21 cellular contexts compared by ENCODE assay signal in genomic region chr10:16527452-16527851, GRCh38. TPM values are rescaled to one million over a fixed set of nuclear protein-coding genes. Genes with fewer than 3 reads are reported as not detected.
"Had no signal": no experiment of that assay in that cellular context is flagged by ENCODE, and none has a peak within 500 bp of the region (broad histone marks: within the 10 kb centered on the region; RNA-seq: fewer than 3 reads in every experiment).

No MANE protein-coding gene starts in this region.

- H3K4me2 ChIP-seq: hepatocyte had no signal

- H3K27ac ChIP-seq: colonic mucosa, hepatocyte, right atrium auricular region, sigmoid colon, skin epidermis had no signal

- ATAC-seq: left lobe of liver; mucosa of descending colon; naive thymus-derived CD8-positive, alpha-beta T cell had no signal

- H3K4me1 ChIP-seq: colonic mucosa, right atrium auricular region, sigmoid colon had no signal

- H3K36me3 ChIP-seq: colonic mucosa, right atrium auricular region, sigmoid colon had no signal

- H3K79me2 ChIP-seq: hepatocyte had no signal

- H3K9me3 Mint-ChIP-seq: endodermal cell had no signal

- H3K27me3 ChIP-seq: colonic mucosa, right atrium auricular region had no signal

- H3K9me3 ChIP-seq: colonic mucosa, mucosa of descending colon, right atrium auricular region, sigmoid colon had no signal

- H3K4me3 Mint-ChIP-seq: endodermal cell; naive thymus-derived CD8-positive, alpha-beta T cell had no signal

- H2AFZ ChIP-seq: hepatocyte had no signal

- DNase-seq: colonic mucosa; effector CD4-positive, alpha-beta T cell; endodermal cell; erythroblast; foreskin melanocyte; head of caudate nucleus; islet precursor cell; mammary epithelial cell; mucosa of descending colon; naive thymus-derived CD8-positive, alpha-beta T cell; posterior cingulate gyrus; sigmoid colon; stimulated activated naive CD4-positive, alpha-beta T cell; trophoblast cell had no signal

- H3K4me3 ChIP-seq: colonic mucosa, hepatocyte, mucosa of descending colon, right atrium auricular region, sigmoid colon, skin epidermis had no signal

- H3K27ac Mint-ChIP-seq: endodermal cell; naive thymus-derived CD8-positive, alpha-beta T cell had no signal

RNA-seq across cellular contexts. Expression of gene C1QL3, which starts 5.8 kb away (rescaled TPM):
- total RNA-seq: colonic mucosa; endothelial cell of umbilical vein; left lobe of liver; mesenteric fat pad; naive thymus-derived CD8-positive, alpha-beta T cell; osteocyte; right atrium auricular region had no signal
- polyA plus RNA-seq: endothelial cell of umbilical vein, mammary epithelial cell had no signal
